21 cellular contexts compared by ENCODE assay signal in the genomic region with DNA sequence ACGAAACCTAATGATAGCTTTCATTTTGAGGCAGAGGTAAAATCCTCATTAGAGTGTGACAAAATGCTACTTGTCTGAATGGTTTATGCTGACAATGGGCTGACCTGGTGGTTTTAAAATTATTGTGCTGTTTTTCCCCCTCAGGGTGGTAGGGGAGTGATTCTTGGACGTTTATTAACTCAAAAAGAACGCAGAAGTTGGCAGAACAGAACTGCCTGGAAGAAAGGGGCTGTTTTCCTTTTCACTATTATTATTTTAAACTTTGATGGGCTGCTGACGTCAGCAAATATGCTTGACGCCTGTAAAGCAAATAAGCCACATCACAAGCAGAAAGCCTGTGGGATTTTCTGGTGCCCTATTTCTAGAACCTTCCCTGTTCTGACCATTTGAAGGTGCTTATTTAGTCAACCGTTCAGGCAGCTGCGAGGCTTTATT. TPM values are rescaled to one million over a fixed set of nuclear protein-coding genes. Genes with fewer than 3 reads are reported as not detected.
DNase-seq lines count a peak whose midpoint lies in the region; ATAC-seq, FAIRE-seq and TF ChIP-seq lines count a peak whose summit lies in the region.
"Had no signal": no experiment of that assay in that cellular context is flagged by ENCODE, and none has a peak within 500 bp of the region (broad histone marks: within the 10 kb centered on the region; RNA-seq: fewer than 3 reads in every experiment).

No MANE protein-coding gene starts in this region.

- no peaks in the 10 kb centered on the region for H3K9me3 ChIP-seq in keratinocyte (ENCODE audit: control insufficient read depth, low read depth, low read length)
- H3K9me3 ChIP-seq in smooth muscle cell (replicated peaks; ENCODE audit: low read depth): no peaks in the 10 kb centered on the region
- H3K9me3 ChIP-seq: gastrocnemius medialis, SK-N-SH, tibial artery had no signal

- H3K4me2 ChIP-seq in keratinocyte (ENCODE audit: control insufficient read depth, extremely low read depth, insufficient read depth, low read depth, low read length) (peak overlapping the region; percentile 34), smooth muscle cell (no peak overlapping the region)
- H3K4me2 ChIP-seq: KMS-11, SK-N-SH had no signal

- ATAC-seq in GM19463 (IDR thresholded peaks at IDR 0.05; ENCODE audit: unreplicated experiment) (peak; percentile 33), HG03135 (IDR thresholded peaks at IDR 0.05; ENCODE audit: unreplicated experiment) (no peak)
- ATAC-seq: gastrocnemius medialis, natural killer cell, WTC11 had no signal

- no peaks in the 10 kb centered on the region for H3K9me1 ChIP-seq in keratinocyte (ENCODE audit: control insufficient read depth, extremely low read depth, insufficient read depth, low read length)

- H3K27me3 ChIP-seq in keratinocyte (ENCODE audit: control insufficient read depth, extremely low read depth, insufficient read depth, low read length) (no peaks in the 10 kb centered on the region), smooth muscle cell (ENCODE audit: low read depth) (peaks cover 80% of the 10 kb centered on the region)

- peaks cover 42% of the 10 kb centered on the region for H3K4me1 ChIP-seq in keratinocyte (ENCODE audit: control insufficient read depth, extremely low read depth, insufficient read depth, low read length)
- peaks cover 33% of the 10 kb centered on the region for H3K4me1 ChIP-seq in smooth muscle cell (ENCODE audit: low read depth)

- H3K79me2 ChIP-seq in keratinocyte (ENCODE audit: control insufficient read depth, insufficient read depth, low read length): peaks cover 14% of the 10 kb centered on the region
- no peaks in the 10 kb centered on the region for H3K79me2 ChIP-seq in smooth muscle cell (ENCODE audit: low read depth)

- WGBS in smooth muscle cell (ENCODE audit: low lambda C conversion rate): 77% methylated on average over 7 of the region's 7 CpGs

- H4K20me1 ChIP-seq in keratinocyte (ENCODE audit: control insufficient read depth, extremely low read depth, insufficient read depth, low read length) (no peaks in the 10 kb centered on the region), smooth muscle cell (ENCODE audit: low read depth) (no peaks in the 10 kb centered on the region)

- H3F3A ChIP-seq in smooth muscle cell (ENCODE audit: low read depth): no peaks in the 10 kb centered on the region

- H2AFZ ChIP-seq in keratinocyte (ENCODE audit: control insufficient read depth, low read length) (no peak overlapping the region), smooth muscle cell (ENCODE audit: low read depth) (no peak overlapping the region)

- H3K4me3 ChIP-seq in keratinocyte (ENCODE audit: control insufficient read depth in 2 of 3, extremely low read depth in 1 of 3, insufficient read depth in 2 of 3, low read depth in 1 of 3, low read length in 3 of 3) (no peak overlapping the region), smooth muscle cell (peak overlapping the region; percentile 40)
- H3K4me3 ChIP-seq: gastrocnemius medialis, tibial artery had no signal

- dilution Hi-C loops in keratinocyte (cut with MboI; ENCODE audit: extremely low pct_ligation_motif_present, low sequenced_read_pairs): no loop called here

- DNase-seq in NCI-H2227 treated with DMSO at 0.1 percent for 48 hours (lab: John Stamatoyannopoulos, UW) (peak; percentile 68), keratinocyte (ENCODE audit: low read depth, low spot score) (no peak), smooth muscle cell (lab: John Stamatoyannopoulos, UW; ENCODE audit: unreplicated experiment) (no peak), inferior parietal cortex (ENCODE audit: extremely low spot score) (no peak), Kasumi-1 (lab: John Stamatoyannopoulos, UW) (no peak)
- DNase-seq: activated CD4-positive, alpha-beta memory T cell treated with anti-CD3 and anti-CD28 coated beads for 36 hours; activated T-cell treated with anti-CD3 and anti-CD28 coated beads for 4 hours; central memory CD4-positive, alpha-beta T cell; erythroblast; gastrocnemius medialis; natural killer cell; RPMI8226; SK-N-SH; stimulated activated CD4-positive, alpha-beta T cell treated with anti-CD3 and anti-CD28 coated beads, Interleukin-2, amount 100 ng/mL, for 24 hours; stimulated activated naive B cell treated with anti-CD40 and anti-IgM and Interleukin-4, amounts not matched to agents 10 μg/mL and 1 μg/mL and 100 μg/mL, for 72 hours; tibial artery had no signal

- H3K36me3 ChIP-seq in keratinocyte (ENCODE audit: control insufficient read depth in 2 of 2, extremely low read depth in 1 of 2, insufficient read depth in 2 of 2, low read length in 2 of 2) (no peaks in the 10 kb centered on the region), smooth muscle cell (ENCODE audit: low read depth) (no peaks in the 10 kb centered on the region)
- H3K36me3 ChIP-seq: gastrocnemius medialis, tibial artery had no signal

- TF ChIP-seq CTCF in keratinocyte (optimal IDR thresholded peaks at IDR 0.05 in 1 of 3, IDR thresholded peaks at IDR 0.05 in 1 of 3, conservative IDR thresholded peaks at IDR 0.05 in 1 of 3; ENCODE audit: extremely low read depth in 1 of 3, insufficient read depth in 2 of 3, low read length in 3 of 3) (no peak), smooth muscle cell (IDR thresholded peaks at IDR 0.05; ENCODE audit: borderline replicate concordance, insufficient read depth, poor library complexity, severe bottlenecking) (no peak)

- H3K9ac ChIP-seq in keratinocyte (ENCODE audit: control insufficient read depth, extremely low read depth, insufficient read depth, low read length): no peak overlapping the region
- H3K9ac ChIP-seq in smooth muscle cell (ENCODE audit: low read depth): no peak overlapping the region
- H3K9ac ChIP-seq: KMS-11, SK-N-SH had no signal

- H3K27ac ChIP-seq in keratinocyte (ENCODE audit: control insufficient read depth, insufficient read depth, low read length): no peak overlapping the region
- H3K27ac ChIP-seq in smooth muscle cell (ENCODE audit: low read depth): no peak overlapping the region
- H3K27ac ChIP-seq: gastrocnemius medialis, KMS-11, tibial artery had no signal

- FAIRE-seq in keratinocyte (lab: Jason Lieb, UNC): no peak

RNA-seq across cellular contexts. Expression of a gene that starts 4.0 kb away (rescaled TPM):
- polyA plus RNA-seq in keratinocyte: 1.4 to 2.1 TPM (median 1.6 TPM) in 3 replicates
- 1.8 TPM for polyA plus RNA-seq in keratinocyte (2011; ENCODE audit: low read depth)
- polyA plus RNA-seq in keratinocyte (2011; cell fraction: cytosol; rRNA removed): 1.1 and 1.8 TPM in 2 replicates
- polyA plus RNA-seq in keratinocyte (2011; cell fraction: nucleus; rRNA removed): 2.2 and 2.4 TPM in 2 replicates
- polyA plus RNA-seq in keratinocyte (2012; ENCODE audit: low replicate concordance): 1.3 and 2.9 TPM in 2 replicates
- 1.2 to 1.8 TPM (median 1.7 TPM) in 3 replicates for polyA minus RNA-seq in keratinocyte
- 6.7 TPM for polyA minus RNA-seq in keratinocyte (2011; cell fraction: cytosol; rRNA and poly(A)+ RNA removed)
- 4.0 and 6.3 TPM in 2 replicates for polyA minus RNA-seq in keratinocyte (2011; cell fraction: nucleus; rRNA and poly(A)+ RNA removed)
- total RNA-seq in smooth muscle cell: 1.7 and 2.2 TPM in 2 replicates
- polyA plus RNA-seq in smooth muscle cell: 0.07 TPM in 1 of 2 replicates, not detected in the other
- total RNA-seq: activated CD4-positive, alpha-beta memory T cell treated with anti-CD3 and anti-CD28 coated beads for 36 hours; natural killer cell; NCI-H460 had no signal
- polyA plus RNA-seq: SK-N-SH had no signal
